In genomic region chr20:31570021-31570463, GRCh38 we compare ENCODE assay signal across 10 cellular contexts. TPM values are rescaled to one million over a fixed set of nuclear protein-coding genes. Genes with fewer than 3 reads are reported as not detected.
DNase-seq lines count a peak whose midpoint lies in the region; ATAC-seq and TF ChIP-seq lines count a peak whose summit lies in the region.
"Had no signal": no experiment of that assay in that cellular context is flagged by ENCODE, and none has a peak within 500 bp of the region (broad histone marks: within the 10 kb centered on the region; RNA-seq: fewer than 3 reads in every experiment).

No MANE protein-coding gene starts in this region.

- peaks cover 2 to 20% of the 10 kb centered on the region in 2 donors for H3K36me3 ChIP-seq in ascending aorta
- H3K36me3 ChIP-seq in lower lobe of right lung: peaks cover 49% of the 10 kb centered on the region
- peaks cover 5 to 15% of the 10 kb centered on the region in 2 donors for H3K36me3 ChIP-seq in stomach smooth muscle (ENCODE audit: control insufficient read depth in 2 of 2, insufficient read depth in 2 of 2, low read length in 2 of 2)

- intact Hi-C loops in ascending aorta (cut with DNase I): no loop called here
- intact Hi-C loops in lower lobe of right lung (cut with DNase I): no loop called here

- no peak overlapping the region for H3K4me3 ChIP-seq in ascending aorta
- H3K4me3 ChIP-seq in lower lobe of right lung: no peak overlapping the region
- no peak overlapping the region for H3K4me3 ChIP-seq in stomach smooth muscle (ENCODE audit: low read length in 2 of 2)

- no peaks in the 10 kb centered on the region; the same call in 1 of the 2 replicates for H3K36me3 Mint-ChIP-seq in HFFc6 (ENCODE audit: low read depth)
- peaks cover 5% of the 10 kb centered on the region for H3K36me3 Mint-ChIP-seq in activated naive CD8-positive, alpha-beta T cell treated with anti-CD3 and anti-CD28 coated beads for 36 hours

- H3K27me3 ChIP-seq in ascending aorta (no peaks in the 10 kb centered on the region), lower lobe of right lung (ENCODE audit: low read depth) (no peaks in the 10 kb centered on the region), stomach smooth muscle (ENCODE audit: control insufficient read depth in 1 of 2, insufficient read depth in 2 of 2, low read length in 2 of 2) (no peaks in the 10 kb centered on the region)

- no peak overlapping the region for H3K4me3 Mint-ChIP-seq in HFFc6
- no peak overlapping the region for H3K4me3 Mint-ChIP-seq in activated naive CD8-positive, alpha-beta T cell treated with anti-CD3 and anti-CD28 coated beads for 36 hours
- H3K4me3 Mint-ChIP-seq: activated CD8-positive, alpha-beta memory T cell treated with anti-CD3 and anti-CD28 coated beads, Interleukin-2, amount 10 ng/mL, durations not matched to agents 7 days and 5 days had no signal

- H3K27ac ChIP-seq in ascending aorta (peak overlapping the region; percentile 94 to 97), lower lobe of right lung (peak overlapping the region; percentile 92), stomach smooth muscle (ENCODE audit: low read length) (peak overlapping the region; percentile 60)

- no peaks in the 10 kb centered on the region; the same call in 1 of the 2 replicates for H3K9me3 Mint-ChIP-seq in HFFc6
- H3K9me3 Mint-ChIP-seq in activated naive CD8-positive, alpha-beta T cell treated with anti-CD3 and anti-CD28 coated beads for 36 hours: no peaks in the 10 kb centered on the region

- peaks cover 17% of the 10 kb centered on the region for H3K27me3 Mint-ChIP-seq in HFFc6 (ENCODE audit: insufficient read depth)
- H3K27me3 Mint-ChIP-seq in activated naive CD8-positive, alpha-beta T cell treated with anti-CD3 and anti-CD28 coated beads for 36 hours: no peaks in the 10 kb centered on the region
- H3K27me3 Mint-ChIP-seq: activated CD8-positive, alpha-beta memory T cell treated with anti-CD3 and anti-CD28 coated beads, Interleukin-2, amount 10 ng/mL, durations not matched to agents 7 days and 5 days had no signal

- H3K4me1 Mint-ChIP-seq in HFFc6 (ENCODE audit: low read depth): peaks cover 72% of the 10 kb centered on the region
- H3K4me1 Mint-ChIP-seq in activated naive CD8-positive, alpha-beta T cell treated with anti-CD3 and anti-CD28 coated beads for 36 hours: peaks cover 40% of the 10 kb centered on the region

- DNase-seq in HFFc6 (no peak), ascending aorta (ENCODE audit: low spot score in 2 of 2) (no peak), lower lobe of right lung (no peak), MV-4-11 (lab: John Stamatoyannopoulos, UW) (no peak)
- no peak for DNase-seq in activated effector memory CD4-positive, alpha-beta T cell treated with Interleukin-2 at 50 U/mL for 16 hours
- no peak for DNase-seq in activated naive CD8-positive, alpha-beta T cell treated with anti-CD3 and anti-CD28 coated beads for 36 hours
- DNase-seq: NCI-H1436 treated with DMSO at 0.1 percent for 48 hours had no signal

- TF ChIP-seq CTCF in HFFc6 (IDR thresholded peaks at IDR 0.05) (no peak), ascending aorta (IDR thresholded peaks at IDR 0.05) (no peak), lower lobe of right lung (IDR thresholded peaks at IDR 0.05) (no peak)

- H3K9me3 ChIP-seq in ascending aorta (no peaks in the 10 kb centered on the region), lower lobe of right lung (no peaks in the 10 kb centered on the region), stomach smooth muscle (ENCODE audit: control insufficient read depth in 2 of 2, low read length in 2 of 2) (no peaks in the 10 kb centered on the region)

- H3K9ac ChIP-seq in stomach smooth muscle (ENCODE audit: low read length in 2 of 2): no peak overlapping the region

- H3K4me1 ChIP-seq in ascending aorta: peaks cover 9 to 22% of the 10 kb centered on the region in 2 donors
- H3K4me1 ChIP-seq in lower lobe of right lung: peaks cover 48% of the 10 kb centered on the region
- peaks cover 25% of the 10 kb centered on the region for H3K4me1 ChIP-seq in stomach smooth muscle (ENCODE audit: control insufficient read depth, insufficient read depth, low read length)

- peak overlapping the region; percentile 94 for H3K27ac Mint-ChIP-seq in HFFc6
- no peak overlapping the region for H3K27ac Mint-ChIP-seq in activated naive CD8-positive, alpha-beta T cell treated with anti-CD3 and anti-CD28 coated beads for 36 hours
- H3K27ac Mint-ChIP-seq: activated CD8-positive, alpha-beta memory T cell treated with anti-CD3 and anti-CD28 coated beads, Interleukin-2, amount 10 ng/mL, durations not matched to agents 7 days and 5 days had no signal

- ATAC-seq in lower lobe of right lung (no peak), HG02884 (IDR thresholded peaks at IDR 0.05; ENCODE audit: unreplicated experiment) (no peak)
- ATAC-seq: activated CD8-positive, alpha-beta memory T cell treated with anti-CD3 and anti-CD28 coated beads, Interleukin-2, amount 10 ng/mL, durations not matched to agents 7 days and 5 days had no signal

RNA-seq across cellular contexts. Expression of gene ID1, which starts 35.0 kb away (rescaled TPM):
- total RNA-seq in HFFc6 (2021; fragmentation: NEBNext Ultra II Directional; extraction: Animal tissue kit (Norgen Biotek cat#: 25700)): 100 to 1,000 TPM; 397 to 487 (median 452) TPM
- total RNA-seq in ascending aorta (3,326 TPM), lower lobe of right lung (196 TPM)
- under 1 TPM; 0.36 to 0.37 TPM for total RNA-seq in activated naive CD8-positive, alpha-beta T cell treated with anti-CD3 and anti-CD28 coated beads for 36 hours
- total RNA-seq: activated CD8-positive, alpha-beta memory T cell treated with anti-CD3 and anti-CD28 coated beads, Interleukin-2, amount 10 ng/mL, durations not matched to agents 7 days and 5 days had no signal

RNA-seq across cellular contexts. Expression of gene HM13, which starts 55.8 kb away (rescaled TPM):
- total RNA-seq in HFFc6 (2021; fragmentation: NEBNext Ultra II Directional; extraction: Animal tissue kit (Norgen Biotek cat#: 25700)): 100 to 1,000 TPM; 265 to 332 (median 284) TPM
- 84.9 TPM for total RNA-seq in ascending aorta
- total RNA-seq in lower lobe of right lung: 134 TPM
- 100 to 1,000 TPM; 137 to 142 TPM for total RNA-seq in activated naive CD8-positive, alpha-beta T cell treated with anti-CD3 and anti-CD28 coated beads for 36 hours

Comparison
In these comparisons a context has a peak if more than half of its experiments do, and no peak if none do; other contexts are left out.
1. RNA of gene ID1, which starts 35.0 kb away (total RNA-seq): 3,326 TPM in ascending aorta (single experiment), 397 to 487 TPM in HFFc6 and 196 TPM in lower lobe of right lung (single experiment); 0.36 to 0.37 TPM in activated naive CD8-positive, alpha-beta T cell treated with anti-CD3 and anti-CD28 coated beads for 36 hours; every median in the first group is over 100 times any median in the second.
2. Peak in every context shown above with its lines, with median percentiles within 50 percentile points of each other: H3K27ac ChIP-seq.